ENCODE assay signal across 15 cellular contexts in genomic region chr6:118354641-118355040, GRCh38.
DNase-seq lines count a peak whose midpoint lies in the region; ATAC-seq and TF ChIP-seq lines count a peak whose summit lies in the region.
"Had no signal": no experiment of that assay in that cellular context is flagged by ENCODE, and none has a peak within 500 bp of the region (broad histone marks: within the 10 kb centered on the region; RNA-seq: fewer than 3 reads in every experiment).

No MANE protein-coding gene starts in this region.

- H3K4me3 ChIP-seq in OCI-LY3 (ENCODE audit: low read length): no peak overlapping the region
- H3K4me3 ChIP-seq: lower lobe of right lung had no signal

- no peak overlapping the region for H3K9ac ChIP-seq in OCI-LY3 (ENCODE audit: low read length)
- H3K9ac ChIP-seq: parathyroid adenoma had no signal

- no peaks in the 10 kb centered on the region for H3K4me1 Mint-ChIP-seq in activated naive CD4-positive, alpha-beta T cell treated with anti-CD3 and anti-CD28 coated beads for 36 hours (ENCODE audit: low read depth)
- no peaks in the 10 kb centered on the region for H3K4me1 Mint-ChIP-seq in activated CD4-positive, alpha-beta T cell treated with anti-CD3 and anti-CD28 coated beads, Interleukin-2, amount 10 ng/mL, durations not matched to agents 24 days and 14 days

- no peak for TF ChIP-seq CTCF in OCI-LY3 (IDR thresholded peaks at IDR 0.05; ENCODE audit: low read depth, low read length)

- ATAC-seq in GM18868 (IDR thresholded peaks at IDR 0.05; ENCODE audit: unreplicated experiment) (peak; percentile 99), GM21526 (IDR thresholded peaks at IDR 0.05; ENCODE audit: low FRiP score, unreplicated experiment) (peak; percentile 98), HG03045 (IDR thresholded peaks at IDR 0.05; ENCODE audit: unreplicated experiment) (peak; percentile 83)
- ATAC-seq: lower lobe of right lung, Panc1 had no signal

- peaks cover 53% of the 10 kb centered on the region for H3K27me3 ChIP-seq in OCI-LY3 (ENCODE audit: low read depth, low read length)

- peaks cover 10% of the 10 kb centered on the region for H3K4me1 ChIP-seq in OCI-LY3 (ENCODE audit: low read length)
- H3K4me1 ChIP-seq: lower lobe of right lung, parathyroid adenoma had no signal

- H3K27me3 Mint-ChIP-seq in activated naive CD4-positive, alpha-beta T cell treated with anti-CD3 and anti-CD28 coated beads for 36 hours (ENCODE audit: low read depth): no peaks in the 10 kb centered on the region
- H3K27me3 Mint-ChIP-seq in activated CD4-positive, alpha-beta T cell treated with anti-CD3 and anti-CD28 coated beads, Interleukin-2, amount 10 ng/mL, durations not matched to agents 24 days and 14 days: peaks cover 9% of the 10 kb centered on the region
- H3K27me3 Mint-ChIP-seq: CD4-positive, alpha-beta T cell had no signal

- intact Hi-C loops in activated naive CD4-positive, alpha-beta T cell treated with anti-CD3 and anti-CD28 coated beads for 36 hours (cut with micrococcal nuclease): no loop called here
- intact Hi-C loops in activated CD4-positive, alpha-beta T cell treated with anti-CD3 and anti-CD28 coated beads, Interleukin-2, amount 10 ng/mL, durations not matched to agents 24 days and 14 days (cut with micrococcal nuclease): no loop called here

- no peaks in the 10 kb centered on the region for H3K36me3 ChIP-seq in OCI-LY3 (replicated peaks; ENCODE audit: low read depth, low read length)
- H3K36me3 ChIP-seq: lower lobe of right lung had no signal

- no peak for DNase-seq in activated naive CD4-positive, alpha-beta T cell treated with anti-CD3 and anti-CD28 coated beads for 36 hours
- DNase-seq in activated gamma-delta T cell treated with Interleukin-2 at 50 U/mL for 16 hours (no peak), NCI-H1092 (lab: John Stamatoyannopoulos, UW) (no peak)
- DNase-seq in activated CD4-positive, alpha-beta T cell treated with anti-CD3 and anti-CD28 coated beads, Interleukin-2, amount 10 ng/mL, durations not matched to agents 24 days and 14 days: no peak
- DNase-seq: amygdala; CD4-positive, alpha-beta T cell; head of caudate nucleus; lower lobe of right lung; NCI-H1694 treated with DMSO at 0.1 percent for 48 hours had no signal

- no peaks in the 10 kb centered on the region for H3K79me2 ChIP-seq in OCI-LY3 (ENCODE audit: low read length)
- H3K79me2 ChIP-seq: parathyroid adenoma had no signal

- no peaks in the 10 kb centered on the region for H3K36me3 Mint-ChIP-seq in activated naive CD4-positive, alpha-beta T cell treated with anti-CD3 and anti-CD28 coated beads for 36 hours (ENCODE audit: low read depth)
- no peaks in the 10 kb centered on the region for H3K36me3 Mint-ChIP-seq in activated CD4-positive, alpha-beta T cell treated with anti-CD3 and anti-CD28 coated beads, Interleukin-2, amount 10 ng/mL, durations not matched to agents 24 days and 14 days (ENCODE audit: low read depth)

- H3K27ac Mint-ChIP-seq in activated naive CD4-positive, alpha-beta T cell treated with anti-CD3 and anti-CD28 coated beads for 36 hours: no peak overlapping the region
- no peak overlapping the region for H3K27ac Mint-ChIP-seq in activated CD4-positive, alpha-beta T cell treated with anti-CD3 and anti-CD28 coated beads, Interleukin-2, amount 10 ng/mL, durations not matched to agents 24 days and 14 days
- H3K27ac Mint-ChIP-seq: CD4-positive, alpha-beta T cell had no signal

- H4K20me1 ChIP-seq in OCI-LY3 (ENCODE audit: insufficient read depth, low read length): peaks cover 6% of the 10 kb centered on the region; the same call in 1 of the 2 replicates

- H3K9me3 ChIP-seq in OCI-LY3 (ENCODE audit: insufficient read depth, low read length): no peaks in the 10 kb centered on the region
- H3K9me3 ChIP-seq: lower lobe of right lung had no signal

- peaks cover 5% of the 10 kb centered on the region for H3K9me3 Mint-ChIP-seq in activated naive CD4-positive, alpha-beta T cell treated with anti-CD3 and anti-CD28 coated beads for 36 hours
- H3K9me3 Mint-ChIP-seq in activated CD4-positive, alpha-beta T cell treated with anti-CD3 and anti-CD28 coated beads, Interleukin-2, amount 10 ng/mL, durations not matched to agents 24 days and 14 days: no peaks in the 10 kb centered on the region
- H3K9me3 Mint-ChIP-seq: CD4-positive, alpha-beta T cell had no signal

- CTCF ChIA-PET in activated naive CD4-positive, alpha-beta T cell treated with anti-CD3 and anti-CD28 coated beads for 36 hours (lab: Charles Lee): no interaction called here

- no peak overlapping the region for H3K4me3 Mint-ChIP-seq in activated naive CD4-positive, alpha-beta T cell treated with anti-CD3 and anti-CD28 coated beads for 36 hours
- H3K4me3 Mint-ChIP-seq in activated CD4-positive, alpha-beta T cell treated with anti-CD3 and anti-CD28 coated beads, Interleukin-2, amount 10 ng/mL, durations not matched to agents 24 days and 14 days: no peak overlapping the region
- H3K4me3 Mint-ChIP-seq: CD4-positive, alpha-beta T cell had no signal

- no peak overlapping the region for H2AFZ ChIP-seq in OCI-LY3 (ENCODE audit: low read depth, low read length)
- H2AFZ ChIP-seq: parathyroid adenoma had no signal

- 0 out of 2 replicates have a peak overlapping the region, but pooled peaks have one; percentile 12 for H3K4me2 ChIP-seq in OCI-LY3 (ENCODE audit: low read length)

- H3K27ac ChIP-seq in OCI-LY3 (ENCODE audit: low read length): no peak overlapping the region
- H3K27ac ChIP-seq: lower lobe of right lung, parathyroid adenoma had no signal
